2 cellular contexts compared by ENCODE assay signal in the genomic region with DNA sequence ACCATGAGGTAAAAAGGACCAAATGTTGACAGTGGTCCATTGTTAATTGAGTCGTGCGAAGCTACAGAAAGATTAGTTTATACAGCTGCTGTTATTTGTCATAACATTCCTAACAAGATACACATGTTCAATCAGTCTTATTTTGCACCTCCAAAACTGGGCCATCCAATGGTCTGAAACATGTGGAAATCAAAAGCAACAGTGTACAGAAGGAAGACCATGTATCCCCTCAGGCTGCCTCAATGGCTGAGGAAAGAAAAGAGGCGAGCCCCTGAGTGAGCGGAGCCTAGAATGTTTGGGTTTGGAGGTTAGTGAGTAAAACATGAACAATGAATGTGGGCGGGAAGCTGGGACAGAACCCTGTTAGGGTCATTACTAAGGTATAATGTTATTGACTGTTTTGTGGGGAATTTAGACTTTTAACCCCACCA.
TF ChIP-seq lines count a peak whose summit lies in the region.

No MANE protein-coding gene starts in this region.

TF ChIP-seq in SK-N-SH, 30 proteins besides CTCF, POLR2A, EP300 and RAD21 (continued from another document):
- TF ChIP-seq, protein P1, sequence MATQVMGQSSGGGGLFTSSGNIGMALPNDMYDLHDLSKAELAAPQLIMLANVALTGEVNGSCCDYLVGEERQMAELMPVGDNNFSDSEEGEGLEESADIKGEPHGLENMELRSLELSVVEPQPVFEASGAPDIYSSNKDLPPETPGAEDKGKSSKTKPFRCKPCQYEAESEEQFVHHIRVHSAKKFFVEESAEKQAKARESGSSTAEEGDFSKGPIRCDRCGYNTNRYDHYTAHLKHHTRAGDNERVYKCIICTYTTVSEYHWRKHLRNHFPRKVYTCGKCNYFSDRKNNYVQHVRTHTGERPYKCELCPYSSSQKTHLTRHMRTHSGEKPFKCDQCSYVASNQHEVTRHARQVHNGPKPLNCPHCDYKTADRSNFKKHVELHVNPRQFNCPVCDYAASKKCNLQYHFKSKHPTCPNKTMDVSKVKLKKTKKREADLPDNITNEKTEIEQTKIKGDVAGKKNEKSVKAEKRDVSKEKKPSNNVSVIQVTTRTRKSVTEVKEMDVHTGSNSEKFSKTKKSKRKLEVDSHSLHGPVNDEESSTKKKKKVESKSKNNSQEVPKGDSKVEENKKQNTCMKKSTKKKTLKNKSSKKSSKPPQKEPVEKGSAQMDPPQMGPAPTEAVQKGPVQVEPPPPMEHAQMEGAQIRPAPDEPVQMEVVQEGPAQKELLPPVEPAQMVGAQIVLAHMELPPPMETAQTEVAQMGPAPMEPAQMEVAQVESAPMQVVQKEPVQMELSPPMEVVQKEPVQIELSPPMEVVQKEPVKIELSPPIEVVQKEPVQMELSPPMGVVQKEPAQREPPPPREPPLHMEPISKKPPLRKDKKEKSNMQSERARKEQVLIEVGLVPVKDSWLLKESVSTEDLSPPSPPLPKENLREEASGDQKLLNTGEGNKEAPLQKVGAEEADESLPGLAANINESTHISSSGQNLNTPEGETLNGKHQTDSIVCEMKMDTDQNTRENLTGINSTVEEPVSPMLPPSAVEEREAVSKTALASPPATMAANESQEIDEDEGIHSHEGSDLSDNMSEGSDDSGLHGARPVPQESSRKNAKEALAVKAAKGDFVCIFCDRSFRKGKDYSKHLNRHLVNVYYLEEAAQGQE (IDR thresholded peaks at IDR 0.05; ENCODE audit: low read depth, low read length): no peak
- no peak for TF ChIP-seq MXI1 (IDR thresholded peaks at IDR 0.05; ENCODE audit: low read depth, low read length)

TF ChIP-seq in SK-N-SH treated with all-trans-retinoic acid at 6 μM for 48 hours, 23 proteins besides CTCF, POLR2A, EP300 and RAD21 (continued from another document):
- TF ChIP-seq PATZ1 (CRISPR knock-in tag; IDR thresholded peaks at IDR 0.05; ENCODE audit: borderline replicate concordance): no peak
- TF ChIP-seq ZFP3 (CRISPR knock-in tag; IDR thresholded peaks at IDR 0.05): no peak
- no peak for TF ChIP-seq TOX (CRISPR knock-in tag; IDR thresholded peaks at IDR 0.05; ENCODE audit: borderline replicate concordance)
TF ChIP-seq in SK-N-SH treated with all-trans-retinoic acid at 6 μM for 48 hours: peak in this region for 0.
